8 cellular contexts compared by ENCODE assay signal in the genomic region with DNA sequence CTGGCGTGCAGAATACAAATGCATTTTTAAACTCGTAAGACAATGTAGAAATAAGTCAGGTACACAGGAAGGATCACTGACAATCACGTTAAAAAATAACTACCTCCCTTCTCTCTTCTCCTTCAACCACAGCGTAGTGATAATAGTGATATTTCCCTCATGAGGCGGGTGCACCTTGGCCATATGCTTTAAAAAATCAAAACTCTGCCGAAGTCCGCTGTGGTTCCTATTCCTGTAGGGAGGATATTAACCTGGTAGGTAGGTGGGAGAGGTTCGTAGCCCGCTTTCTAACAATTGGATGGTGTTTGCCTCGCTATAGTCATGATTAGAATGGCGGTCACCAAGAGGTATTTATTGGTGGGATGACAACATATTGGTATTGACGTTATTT. TPM values are rescaled to one million over a fixed set of nuclear protein-coding genes. Genes with fewer than 3 reads are reported as not detected.
A peak's percentile ranks its signal among the peaks of the same experiment; 100 is the strongest.
DNase-seq lines count a peak whose midpoint lies in the region; ATAC-seq and TF ChIP-seq lines count a peak whose summit lies in the region.

No MANE protein-coding gene starts in this region.

- BruUV-seq in mammary epithelial cell (replicated peaks; lab: Mats Ljungman, UMichigan) = no TSS peak

- no peaks in the 10 kb centered on the region for H3K9me3 ChIP-seq in left ventricle myocardium inferior (replicated peaks)
- no peaks in the 10 kb centered on the region for H3K9me3 ChIP-seq in right atrium auricular region
- H3K9me3 ChIP-seq in mammary epithelial cell (replicated peaks; ENCODE audit: insufficient read depth, low read length) = no peaks in the 10 kb centered on the region
- no peaks in the 10 kb centered on the region for H3K9me3 ChIP-seq in mucosa of rectum (ENCODE audit: control insufficient read depth in 2 of 2, low read length in 2 of 2)

- TF ChIP-seq CTCF in left ventricle myocardium inferior (IDR thresholded peaks at IDR 0.05; ENCODE audit: borderline replicate concordance) = no peak
- no peak for TF ChIP-seq CTCF in right atrium auricular region (IDR thresholded peaks at IDR 0.05)
- TF ChIP-seq CTCF in mammary epithelial cell (conservative IDR thresholded peaks at IDR 0.05 in 1 of 2, IDR thresholded peaks at IDR 0.05 in 1 of 2; ENCODE audit: extremely low read depth in 1 of 2, insufficient read depth in 1 of 2, low read depth in 1 of 2, low read length in 2 of 2) = no peak

- H3K27ac ChIP-seq in left ventricle myocardium inferior (replicated peaks) (no peak overlapping the region), right atrium auricular region (no peak overlapping the region), mammary epithelial cell (ENCODE audit: insufficient read depth, low read depth, low read length) (no peak overlapping the region), mucosa of rectum (ENCODE audit: low read depth in 2 of 2, low read length in 2 of 2) (peak overlapping the region in 1 of 2 donors; percentile 30)

- H3K79me2 ChIP-seq in mammary epithelial cell (ENCODE audit: insufficient read depth, low read length) = no peaks in the 10 kb centered on the region

- intact Hi-C loops in left ventricle myocardium inferior (cut with micrococcal nuclease) = no loop called here
- intact Hi-C loops in mammary epithelial cell (cut with micrococcal nuclease) = no loop called here

- in situ Hi-C loops in mammary epithelial cell (cut with MboI; ENCODE audit: low sequenced_read_pairs in 2 of 2) = no loop called here

- no peak for DNase-seq in left ventricle myocardium inferior
- no peak for DNase-seq in right atrium auricular region (ENCODE audit: low spot score)
- no peak for DNase-seq in mammary epithelial cell
- DNase-seq in hippocampal formation (lab: John Stamatoyannopoulos, UW) = no peak
- no peak for DNase-seq in amygdala (lab: John Stamatoyannopoulos, UW)

- CTCF ChIA-PET in mammary epithelial cell (lab: Charles Lee; ENCODE audit: low non-redundant PET) = no interaction called here

- 24% methylated on average over 12 of the region's 12 CpGs for WGBS in mammary epithelial cell (ENCODE audit: low coverage, missing lambda C conversion rate)

- H3K9ac ChIP-seq in mammary epithelial cell (ENCODE audit: insufficient read depth, low read length) (no peak overlapping the region), mucosa of rectum (ENCODE audit: low read depth in 1 of 2, low read length in 2 of 2) (peak overlapping the region; percentile 73 to 83)

- no peaks in the 10 kb centered on the region for H3K36me3 ChIP-seq in left ventricle myocardium inferior
- H3K36me3 ChIP-seq in right atrium auricular region = no peaks in the 10 kb centered on the region
- H3K36me3 ChIP-seq in mammary epithelial cell (ENCODE audit: insufficient read depth, low read length) = no peaks in the 10 kb centered on the region
- no peaks in the 10 kb centered on the region for H3K36me3 ChIP-seq in mucosa of rectum (ENCODE audit: control insufficient read depth in 2 of 2, insufficient read depth in 2 of 2, low read length in 2 of 2)

- peaks cover 77% of the 10 kb centered on the region for H3K27me3 ChIP-seq in left ventricle myocardium inferior (ENCODE audit: low read depth)
- peaks cover 0 to 3% of the 10 kb centered on the region in 2 donors for H3K27me3 ChIP-seq in right atrium auricular region
- H3K27me3 ChIP-seq in mammary epithelial cell (ENCODE audit: insufficient read depth, low read length) = no peaks in the 10 kb centered on the region
- peaks cover 2 to 4% of the 10 kb centered on the region in 2 donors for H3K27me3 ChIP-seq in mucosa of rectum (ENCODE audit: control insufficient read depth in 2 of 2, insufficient read depth in 2 of 2, low read length in 2 of 2)

- peak overlapping the region; percentile 83 for H3K4me2 ChIP-seq in mammary epithelial cell (ENCODE audit: insufficient read depth, low read depth, low read length)

- ATAC-seq in HG03521 (IDR thresholded peaks at IDR 0.05; ENCODE audit: unreplicated experiment) (no peak), GM18498 (IDR thresholded peaks at IDR 0.05; ENCODE audit: unreplicated experiment) (no peak)

- no peaks in the 10 kb centered on the region for H4K20me1 ChIP-seq in mammary epithelial cell (ENCODE audit: insufficient read depth, low read length)

- dilution Hi-C loops in mammary epithelial cell (cut with HindIII; ENCODE audit: low sequenced_read_pairs) = no loop called here

- H3K4me3 ChIP-seq in left ventricle myocardium inferior (peak overlapping the region; percentile 62), right atrium auricular region (peak overlapping the region in 1 of 2 donors; percentile 46), mammary epithelial cell (replicated peaks in 1 of 3; ENCODE audit: insufficient read depth in 1 of 3, low read depth in 2 of 3, low read length in 3 of 3) (peak overlapping the region in 2 of 3 experiments; percentile 52 to 54), mucosa of rectum (ENCODE audit: low read length in 2 of 2) (peak overlapping the region; percentile 83 to 94)

- H3K4me1 ChIP-seq in left ventricle myocardium inferior = peaks cover 10% of the 10 kb centered on the region
- no peaks in the 10 kb centered on the region for H3K4me1 ChIP-seq in right atrium auricular region
- no peaks in the 10 kb centered on the region for H3K4me1 ChIP-seq in mammary epithelial cell (ENCODE audit: insufficient read depth, low read length)
- H3K4me1 ChIP-seq in mucosa of rectum (ENCODE audit: control insufficient read depth in 2 of 2, insufficient read depth in 2 of 2, low read length in 2 of 2) = no peaks in the 10 kb centered on the region

- peak overlapping the region; percentile 91 for H2AFZ ChIP-seq in mammary epithelial cell (ENCODE audit: low read depth, low read length)

RNA-seq across cellular contexts. Expression of gene GREM2, which starts 0.7 kb away (rescaled TPM):
- total RNA-seq in left ventricle myocardium inferior (not detected), right atrium auricular region (not detected), mammary epithelial cell (under 1 TPM in 1 of 2 donors, not detected in 1; under 0.01 TPM)
- polyA plus RNA-seq in mammary epithelial cell = not detected
- polyA minus RNA-seq in mammary epithelial cell = not detected
